In the genomic region with DNA sequence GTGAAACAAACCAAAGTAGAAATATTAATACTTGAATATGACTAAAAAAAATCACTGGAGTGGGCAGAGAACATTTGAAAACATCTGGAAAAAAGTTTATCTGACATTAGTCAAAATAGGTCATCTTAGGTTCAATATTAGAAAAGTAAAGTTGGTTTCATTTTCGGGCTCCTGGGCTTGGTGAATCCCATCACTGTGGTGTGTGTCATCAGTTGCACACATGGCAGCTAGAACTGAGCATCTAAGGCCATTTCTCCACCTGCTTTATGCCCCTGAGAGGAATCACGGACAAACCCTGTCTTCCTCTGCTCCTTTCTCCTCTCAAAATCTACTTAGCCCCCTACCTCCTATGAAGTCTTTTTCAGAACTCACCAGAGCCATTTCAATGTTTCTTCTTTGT, we compare ENCODE assay signal across 18 cellular contexts.
A peak's percentile ranks its signal among the peaks of the same experiment; 100 is the strongest.
DNase-seq lines count a peak whose midpoint lies in the region; ATAC-seq lines count a peak whose summit lies in the region.
"Had no signal": no experiment of that assay in that cellular context is flagged by ENCODE, and none has a peak within 500 bp of the region (broad histone marks: within the 10 kb centered on the region; RNA-seq: fewer than 3 reads in every experiment).

No MANE protein-coding gene starts in this region.

- no peak overlapping the region for H3K4me3 Mint-ChIP-seq in activated naive CD8-positive, alpha-beta T cell
- H3K4me3 Mint-ChIP-seq: brain, CD14-positive monocyte, mesothelial cell of epicardium had no signal

- no peaks in the 10 kb centered on the region for H3K9me3 Mint-ChIP-seq in activated naive CD8-positive, alpha-beta T cell (ENCODE audit: low read depth)
- H3K9me3 Mint-ChIP-seq: brain, CD14-positive monocyte, mesothelial cell of epicardium had no signal

- peak overlapping the region; percentile 41 for H3K27ac Mint-ChIP-seq in activated naive CD8-positive, alpha-beta T cell
- H3K27ac Mint-ChIP-seq: brain had no signal

- DNase-seq in activated CD4-positive, alpha-beta T cell treated with anti-CD3 and anti-CD28 coated beads for 48 hours = peak; percentile 28
- DNase-seq in activated CD4-positive, alpha-beta T cell treated with anti-CD3 and anti-CD28 coated beads, Interleukin-2, amount 50 U/mL, for 48 hours = no peak
- DNase-seq in NCI-H2107 treated with DMSO at 0.1 percent for 48 hours (lab: John Stamatoyannopoulos, UW; ENCODE audit: unreplicated experiment) (no peak), NCI-H510A (lab: John Stamatoyannopoulos, UW) (no peak)
- DNase-seq: dermis blood vessel endothelial cell; GOT3; kidney glomerular epithelial cell; PC-9; right cardiac atrium; stimulated activated CD4-positive, alpha-beta T cell treated with anti-CD3 and anti-CD28 coated beads, Interleukin-2, amount 100 ng/mL, for 24 hours; thyroid gland had no signal

- no peaks in the 10 kb centered on the region for H3K27me3 Mint-ChIP-seq in activated naive CD8-positive, alpha-beta T cell

- H3K4me1 Mint-ChIP-seq in activated naive CD8-positive, alpha-beta T cell (ENCODE audit: low read depth) = peaks cover 14% of the 10 kb centered on the region
- H3K4me1 Mint-ChIP-seq: brain had no signal

- peaks cover 3% of the 10 kb centered on the region for H3K36me3 Mint-ChIP-seq in activated naive CD8-positive, alpha-beta T cell
- H3K36me3 Mint-ChIP-seq: brain, mesothelial cell of epicardium had no signal

- peak; percentile 77 for ATAC-seq in GM18867 (IDR thresholded peaks at IDR 0.05; ENCODE audit: unreplicated experiment)
- ATAC-seq in HG03342 (IDR thresholded peaks at IDR 0.05; ENCODE audit: unreplicated experiment) = peak; percentile 61
- ATAC-seq in GM18511 (IDR thresholded peaks at IDR 0.05; ENCODE audit: unreplicated experiment) = no peak
- ATAC-seq: right cardiac atrium had no signal
